Comparison of ENCODE assay signal across 8 cellular contexts in the genomic region with DNA sequence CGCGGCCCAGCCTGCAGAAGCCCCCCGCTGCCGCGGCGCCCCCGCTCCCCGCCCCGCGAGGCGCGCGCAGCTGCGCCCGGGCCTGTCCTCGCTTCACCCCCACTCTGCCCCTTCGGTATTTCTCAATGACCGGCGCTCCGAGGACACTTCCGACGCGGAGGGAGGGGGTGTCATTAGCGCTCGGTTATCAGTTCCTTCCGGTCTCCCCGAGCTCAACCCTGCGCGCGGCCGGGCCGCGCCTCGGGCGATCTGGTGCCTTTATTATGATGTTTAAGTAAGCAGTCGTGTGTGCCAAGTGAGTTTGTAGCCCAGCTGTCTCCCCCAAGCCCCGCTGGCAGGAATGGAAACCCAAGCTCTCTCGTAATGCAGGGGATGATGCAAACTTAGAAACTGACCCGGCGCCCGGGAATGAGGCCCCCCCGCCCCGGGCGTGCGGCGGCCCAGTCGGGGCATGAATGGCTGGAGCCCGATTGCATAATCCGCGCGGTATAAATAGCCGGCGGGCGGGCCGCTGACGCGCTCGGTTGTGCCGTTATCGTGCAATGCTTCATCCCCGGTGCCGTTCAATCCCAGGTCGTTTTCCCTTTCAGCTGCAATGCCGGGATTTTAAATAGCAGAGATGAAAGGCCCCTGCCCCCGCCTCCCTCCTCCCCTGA. TPM values are rescaled to one million over a fixed set of nuclear protein-coding genes. Genes with fewer than 3 reads are reported as not detected.
DNase-seq lines count a peak whose midpoint lies in the region; ATAC-seq and TF ChIP-seq lines count a peak whose summit lies in the region.

No MANE protein-coding gene starts in this region.

- H3K4me1 ChIP-seq in subcutaneous abdominal adipose tissue (ENCODE audit: control insufficient read depth in 5 of 5, insufficient read depth in 5 of 5, low read length in 5 of 5) = peaks cover 0 to 33% (median 21%) of the 10 kb centered on the region in 5 donors

- DNase-seq in COLO829 (ENCODE audit: low spot score) (peak; percentile 58), NCI-H82 (lab: John Stamatoyannopoulos, UW) (peak; percentile 73), epithelial cell of proximal tubule (ENCODE audit: low read depth) (no peak), midbrain (lab: John Stamatoyannopoulos, UW) (peak; percentile 79)
- peak; percentile 69 for DNase-seq in activated CD8-positive, alpha-beta memory T cell treated with anti-CD3 and anti-CD28 coated beads, Interleukin-2, amount 50 U/mL, for 48 hours

- TF ChIP-seq CTCF in epithelial cell of proximal tubule (conservative IDR thresholded peaks at IDR 0.05; ENCODE audit: low read depth, low read length) = no peak

- peak overlapping the region; percentile 93 for H3K27ac ChIP-seq in subcutaneous abdominal adipose tissue (ENCODE audit: low read depth, low read length)

- peak; percentile 30 for ATAC-seq in GM19438 (IDR thresholded peaks at IDR 0.05; ENCODE audit: low read depth, unreplicated experiment)
- ATAC-seq in HG03571 (IDR thresholded peaks at IDR 0.05; ENCODE audit: unreplicated experiment) = peak; percentile 37

- no peaks in the 10 kb centered on the region for H3K9me3 ChIP-seq in subcutaneous abdominal adipose tissue (ENCODE audit: control insufficient read depth in 5 of 5, low read length in 5 of 5)

- H3K9ac ChIP-seq in subcutaneous abdominal adipose tissue (ENCODE audit: low read length in 5 of 5) = peak overlapping the region; percentile 56 to 93 (median 71)

- H3K4me3 ChIP-seq in epithelial cell of proximal tubule (ENCODE audit: low read depth, low read length) (peak overlapping the region; percentile 71), subcutaneous abdominal adipose tissue (ENCODE audit: low read depth in 1 of 5, low read length in 5 of 5) (peak overlapping the region; percentile 68 to 82 (median 80))

- H3K36me3 ChIP-seq in subcutaneous abdominal adipose tissue (ENCODE audit: control insufficient read depth in 5 of 5, insufficient read depth in 5 of 5, low read length in 5 of 5) = no peaks in the 10 kb centered on the region

- H3K27me3 ChIP-seq in subcutaneous abdominal adipose tissue (ENCODE audit: control insufficient read depth in 5 of 5, insufficient read depth in 4 of 5, low read length in 5 of 5) = no peaks in the 10 kb centered on the region

RNA-seq across cellular contexts. Expression of gene SPRED2, which starts 3.9 kb away (rescaled TPM):
- 10.5 and 11.1 TPM in 2 replicates for total RNA-seq in epithelial cell of proximal tubule
